ENCODE assay signal across 16 cellular contexts in the genomic region with DNA sequence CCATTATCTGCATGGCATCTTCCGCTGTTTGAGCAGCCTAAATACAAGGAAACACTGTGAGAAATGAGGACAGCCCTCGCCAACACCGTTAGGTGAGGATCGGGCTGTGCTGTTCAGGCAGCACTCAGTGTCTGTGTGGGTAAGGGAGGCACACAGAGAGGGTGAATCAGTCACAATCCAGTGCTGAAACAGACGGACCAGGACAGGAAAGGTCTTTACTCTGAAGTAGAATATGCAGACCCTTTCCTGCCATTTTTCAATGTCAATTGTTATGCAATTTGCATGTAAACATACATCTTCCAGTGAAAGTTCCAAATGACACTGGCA. TPM values are rescaled to one million over a fixed set of nuclear protein-coding genes. Genes with fewer than 3 reads are reported as not detected.
DNase-seq lines count a peak whose midpoint lies in the region; ATAC-seq and TF ChIP-seq lines count a peak whose summit lies in the region.
"Had no signal": no experiment of that assay in that cellular context is flagged by ENCODE, and none has a peak within 500 bp of the region (broad histone marks: within the 10 kb centered on the region; RNA-seq: fewer than 3 reads in every experiment).

No MANE protein-coding gene starts in this region.

- intact Hi-C loops in adrenal gland (cut with DNase I) (no loop called here), right cardiac atrium (cut with DNase I) (no loop called here), spleen (cut with DNase I; ENCODE audit: low total_unique reads) (no loop called here), mucosa of descending colon (cut with DNase I, micrococcal nuclease) (no loop called here)

- TF ChIP-seq CTCF in adrenal gland (IDR thresholded peaks at IDR 0.05) (no peak), spleen (IDR thresholded peaks at IDR 0.05 in 8 of 11, conservative IDR thresholded peaks at IDR 0.05 in 3 of 11) (no peak), mucosa of descending colon (IDR thresholded peaks at IDR 0.05) (no peak)

- no peaks in the 10 kb centered on the region for H3K79me2 ChIP-seq in ACC112 (ENCODE audit: control insufficient read depth, insufficient read depth, low read length, unreplicated experiment)

- H3K36me3 ChIP-seq in ACC112 (ENCODE audit: insufficient read depth, low read length) (peaks cover 25% of the 10 kb centered on the region), adrenal gland (replicated peaks in 1 of 2) (peaks cover 0 to 47% of the 10 kb centered on the region in 2 donors), spleen (peaks cover 6 to 100% (median 65%) of the 10 kb centered on the region in 6 donors), mucosa of descending colon (ENCODE audit: low read depth) (no peaks in the 10 kb centered on the region)

- no peak for TF ChIP-seq POLR2A in adrenal gland (IDR thresholded peaks at IDR 0.05)
- TF ChIP-seq POLR2A in spleen (IDR thresholded peaks at IDR 0.05) = no peak

- DNase-seq in adrenal gland (no peak), right cardiac atrium (no peak), spleen (no peak), amniotic stem cell (lab: John Stamatoyannopoulos, UW) (no peak), germinal center (ENCODE audit: low spot score) (no peak), mucosa of descending colon (no peak), DMS 273 treated with DMSO at 0.1 percent for 48 hours (lab: John Stamatoyannopoulos, UW) (no peak)
- DNase-seq: activated T-cell treated with anti-CD3 and anti-CD28 coated beads, Interleukin-2, amount 50 U/mL, for 48 hours; Karpas-422; NCI-H1417; NCI-H446 treated with DMSO at 0.1 percent for 48 hours; small intestine; stimulated activated naive CD8-positive, alpha-beta T cell treated with anti-CD3 and anti-CD28 coated beads, Interleukin-15, amount 100 ng/mL, for 72 hours had no signal

- H3K27me3 ChIP-seq in ACC112 (ENCODE audit: insufficient read depth, low read length) (no peaks in the 10 kb centered on the region), adrenal gland (no peaks in the 10 kb centered on the region), right cardiac atrium (ENCODE audit: control insufficient read depth, insufficient read depth) (no peaks in the 10 kb centered on the region), spleen (replicated peaks in 1 of 7) (no peaks in the 10 kb centered on the region)
- H3K27me3 ChIP-seq: neutrophil had no signal

- H3K4me3 ChIP-seq in ACC112 (ENCODE audit: low read depth, low read length) = peak overlapping the region; percentile 2; the same call in 1 of the 2 replicates
- H3K4me3 ChIP-seq in adrenal gland = no peak overlapping the region
- H3K4me3 ChIP-seq in right cardiac atrium (ENCODE audit: low read length) = no peak overlapping the region
- no peak overlapping the region for H3K4me3 ChIP-seq in spleen
- H3K4me3 ChIP-seq in mucosa of descending colon = no peak overlapping the region

- H3K27ac ChIP-seq in ACC112 (ENCODE audit: low read depth, low read length) (peak overlapping the region; percentile 94), adrenal gland (peak overlapping the region; percentile 5 to 80 (median 71)), right cardiac atrium (ENCODE audit: low read length) (peak overlapping the region; percentile 10), spleen (peak overlapping the region in 7 of 8 donors; percentile 8 to 49 (median 36))
- H3K27ac ChIP-seq: HL-60, neutrophil had no signal

- H3K9me3 ChIP-seq in adrenal gland (replicated peaks in 1 of 3) (no peaks in the 10 kb centered on the region), right cardiac atrium (ENCODE audit: control insufficient read depth, low read length) (no peaks in the 10 kb centered on the region), spleen (no peaks in the 10 kb centered on the region), mucosa of descending colon (no peaks in the 10 kb centered on the region)
- H3K9me3 ChIP-seq: neutrophil had no signal

- H3K4me1 ChIP-seq in ACC112 (ENCODE audit: control insufficient read depth, insufficient read depth, low read length, unreplicated experiment) (peaks cover 34% of the 10 kb centered on the region), adrenal gland (replicated peaks in 1 of 2) (peaks cover 9 to 12% of the 10 kb centered on the region in 2 donors), right cardiac atrium (ENCODE audit: control insufficient read depth, insufficient read depth, low read length) (no peaks in the 10 kb centered on the region), spleen (no peaks in the 10 kb centered on the region), mucosa of descending colon (ENCODE audit: low read depth) (no peaks in the 10 kb centered on the region)

- ATAC-seq in right cardiac atrium = peak in 1 of 2 donors; percentile 19
- no peak for ATAC-seq in mucosa of descending colon
- ATAC-seq: stimulated activated naive CD8-positive, alpha-beta T cell treated with anti-CD3 and anti-CD28 coated beads, Interleukin-15, amount 100 ng/mL, for 72 hours had no signal

- 84 to 94% (median 90%) methylated on average over 5 of the region's 5 CpGs for WGBS in adrenal gland, 4 donors
- 85% methylated on average over 5 of the region's 5 CpGs for WGBS in right cardiac atrium
- WGBS in spleen, 5 donors = 91 to 95% (median 94%) methylated on average over 5 of the region's 5 CpGs

- no peak overlapping the region for H2AFZ ChIP-seq in ACC112 (ENCODE audit: low read length, unreplicated experiment)

RNA-seq across cellular contexts. Expression of gene VPS33A, which starts 53.0 kb away (rescaled TPM):
- 10 to 100 TPM; 15.2 to 24.1 (median 22.2) TPM for total RNA-seq in adrenal gland
- 10 to 100 TPM in 2 of 3 donors, 1 to 10 TPM in 1; 9.7 to 28.3 (median 10.1) TPM for polyA plus RNA-seq in adrenal gland
- 10 to 100 TPM in 3 of 4 donors, 1 to 10 TPM in 1; 7.8 to 15.2 (median 12.7) TPM for total RNA-seq in right cardiac atrium
- 7.3 TPM for polyA plus RNA-seq in right cardiac atrium
- total RNA-seq in spleen = 10 to 100 TPM; 19.1 to 31.5 (median 23.2) TPM
- 10 to 100 TPM in 2 of 3 donors, 1 to 10 TPM in 1; 9.7 to 12.3 (median 10.5) TPM for polyA plus RNA-seq in spleen
- 10 to 100 TPM; 19.5 to 22.8 (median 22.4) TPM for total RNA-seq in mucosa of descending colon

Comparison
In these comparisons a context has a peak if more than half of its experiments do, and no peak if none do; other contexts are left out.
1. H3K27ac ChIP-seq: peak in every context shown above with its lines; median percentile 94 in ACC112; 71 in adrenal gland; 36 in spleen; 10 in right cardiac atrium.